ENCODE assay signal across 9 cellular contexts in genomic region chr1:32989160-32989894, GRCh38. TPM values are rescaled to one million over a fixed set of nuclear protein-coding genes. Genes with fewer than 3 reads are reported as not detected.
DNase-seq lines count a peak whose midpoint lies in the region; ATAC-seq and TF ChIP-seq lines count a peak whose summit lies in the region.
"Had no signal": no experiment of that assay in that cellular context is flagged by ENCODE, and none has a peak within 500 bp of the region (broad histone marks: within the 10 kb centered on the region; RNA-seq: fewer than 3 reads in every experiment).

No MANE protein-coding gene starts in this region.

- H3K27me3 ChIP-seq in AG04450 (ENCODE audit: control insufficient read depth, insufficient read depth, low read length): no peaks in the 10 kb centered on the region

- H3K4me1 Mint-ChIP-seq in activated CD8-positive, alpha-beta T cell treated with anti-CD3 and anti-CD28 coated beads, Interleukin-2, amount 10 ng/mL, durations not matched to agents 7 days and 5 days (ENCODE audit: low read depth): peaks cover 72% of the 10 kb centered on the region
- H3K4me1 Mint-ChIP-seq in WTC11: peaks cover 30% of the 10 kb centered on the region

- H3K9me3 Mint-ChIP-seq in activated CD8-positive, alpha-beta T cell treated with anti-CD3 and anti-CD28 coated beads, Interleukin-2, amount 10 ng/mL, durations not matched to agents 7 days and 5 days (ENCODE audit: insufficient read depth): no peaks in the 10 kb centered on the region
- H3K9me3 Mint-ChIP-seq in WTC11: no peaks in the 10 kb centered on the region
- H3K9me3 Mint-ChIP-seq: central memory CD8-positive, alpha-beta T cell had no signal

- DNase-seq in AG04450 (ENCODE audit: low read depth, low spot score): peak; percentile 86
- peak in 51 of 76 experiments; percentile 8 to 65 (median 33) for DNase-seq in HUDEP-2 (lab: John Stamatoyannopoulos, UW; ENCODE audit: unreplicated experiment in 76 of 76)
- peak; percentile 63 for DNase-seq in activated CD8-positive, alpha-beta T cell treated with anti-CD3 and anti-CD28 coated beads, Interleukin-2, amount 10 ng/mL, durations not matched to agents 7 days and 5 days
- peak; percentile 51 for DNase-seq in globus pallidus (ENCODE audit: low spot score)
- DNase-seq in skeletal muscle cell (ENCODE audit: low read depth): peak; percentile 94
- DNase-seq in WTC11 (ENCODE audit: low spot score): no peak
- no peak for DNase-seq in NCI-H526 treated with DMSO at 0.1 percent for 48 hours (lab: John Stamatoyannopoulos, UW)

- H3K9me3 ChIP-seq in AG04450 (ENCODE audit: control insufficient read depth, insufficient read depth, low read length): no peaks in the 10 kb centered on the region

- H3K4me3 ChIP-seq in AG04450 (ENCODE audit: low read depth, low read length) (peak overlapping the region; percentile 25; the same call in 1 of the 2 replicates), skeletal muscle cell (ENCODE audit: low read depth, low read length) (no peak overlapping the region)

- POLR2A ChIA-PET in AG04450 (lab: Yijun Ruan, JAX): interaction anchor here (0.7 to 1.5 kb wide), 3 partner anchors 18 to 26 kb away, joined by 3 to 6 read pairs (median 5); no protein-coding TSS in a partner anchor
- POLR2A ChIA-PET in activated CD8-positive, alpha-beta T cell treated with anti-CD3 and anti-CD28 coated beads, Interleukin-2, amount 10 ng/mL, durations not matched to agents 7 days and 5 days (lab: Charles Lee): interaction anchor here (0.8 to 0.9 kb wide), 2 partner anchors 9 to 25 kb away, joined by 3 to 5 read pairs; no protein-coding TSS in a partner anchor
- POLR2A ChIA-PET in WTC11 (lab: Charles Lee): interaction anchor here (0.5 kb wide), 1 partner anchor 16 kb away, joined by 6 read pairs; no protein-coding TSS in a partner anchor

- H3K27ac Mint-ChIP-seq in activated CD8-positive, alpha-beta T cell treated with anti-CD3 and anti-CD28 coated beads, Interleukin-2, amount 10 ng/mL, durations not matched to agents 7 days and 5 days: peak overlapping the region; percentile 27
- no peak overlapping the region; the same call in 1 of the 2 replicates for H3K27ac Mint-ChIP-seq in WTC11

- peaks cover 2% of the 10 kb centered on the region for H3K36me3 Mint-ChIP-seq in activated CD8-positive, alpha-beta T cell treated with anti-CD3 and anti-CD28 coated beads, Interleukin-2, amount 10 ng/mL, durations not matched to agents 7 days and 5 days (ENCODE audit: low read depth)
- no peaks in the 10 kb centered on the region for H3K36me3 Mint-ChIP-seq in WTC11

- TF ChIP-seq CTCF in AG04450 (IDR thresholded peaks at IDR 0.05; ENCODE audit: low read depth, low read length) (no peak), WTC11 (IDR thresholded peaks at IDR 0.05) (no peak)

- CTCF ChIA-PET in AG04450 (lab: Charles Lee): interaction anchor here (0.7 to 0.8 kb wide), 2 partner anchors 18 to 66 kb away, joined by 3 read pairs; no protein-coding TSS in a partner anchor
- CTCF ChIA-PET in activated CD8-positive, alpha-beta T cell treated with anti-CD3 and anti-CD28 coated beads, Interleukin-2, amount 10 ng/mL, durations not matched to agents 7 days and 5 days (lab: Charles Lee): interaction anchor here (1.0 to 1.7 kb wide), 2 partner anchors 25 to 55 kb away, joined by 3 read pairs; partner anchors contain the start of gene RNF19B
- CTCF ChIA-PET in WTC11 (lab: Charles Lee): interaction anchor here (0.7 to 1.4 kb wide), 2 partner anchors 56 to 97 kb away, joined by 3 to 5 read pairs; no protein-coding TSS in a partner anchor

- peak overlapping the region; percentile 5 for H3K4me3 Mint-ChIP-seq in activated CD8-positive, alpha-beta T cell treated with anti-CD3 and anti-CD28 coated beads, Interleukin-2, amount 10 ng/mL, durations not matched to agents 7 days and 5 days
- H3K4me3 Mint-ChIP-seq in WTC11: no peak overlapping the region
- H3K4me3 Mint-ChIP-seq: central memory CD8-positive, alpha-beta T cell had no signal

- peak overlapping the region; percentile 98 for H3K27ac ChIP-seq in AG04450 (ENCODE audit: low read depth, low read length)

- no peaks in the 10 kb centered on the region for H3K27me3 Mint-ChIP-seq in activated CD8-positive, alpha-beta T cell treated with anti-CD3 and anti-CD28 coated beads, Interleukin-2, amount 10 ng/mL, durations not matched to agents 7 days and 5 days (ENCODE audit: low read depth)
- H3K27me3 Mint-ChIP-seq in WTC11 (ENCODE audit: low read depth): no peaks in the 10 kb centered on the region; the same call in none of the 2 replicates
- H3K27me3 Mint-ChIP-seq: central memory CD8-positive, alpha-beta T cell had no signal

- ATAC-seq in activated CD8-positive, alpha-beta T cell treated with anti-CD3 and anti-CD28 coated beads, Interleukin-2, amount 10 ng/mL, durations not matched to agents 7 days and 5 days: peak; percentile 50
- no peak for ATAC-seq in WTC11
- no peak for ATAC-seq in HG03342 (IDR thresholded peaks at IDR 0.05; ENCODE audit: unreplicated experiment)

TF ChIP-seq in WTC11, 78 proteins besides CTCF, POLR2A, EP300 and RAD21 (continues in another document):
- TF ChIP-seq ATF1 (CRISPR knock-in tag; IDR thresholded peaks at IDR 0.05) (no peak), NR2C2 (CRISPR knock-in tag; IDR thresholded peaks at IDR 0.05) (no peak), ZSCAN18 (CRISPR knock-in tag; IDR thresholded peaks at IDR 0.05) (no peak), FOXP1 (CRISPR knock-in tag; IDR thresholded peaks at IDR 0.05; ENCODE audit: borderline replicate concordance) (no peak), NFYB (CRISPR knock-in tag; conservative IDR thresholded peaks at IDR 0.05; ENCODE audit: low read depth) (no peak), NFATC4 (CRISPR knock-in tag; IDR thresholded peaks at IDR 0.05) (no peak), NFE2L1 (CRISPR knock-in tag; IDR thresholded peaks at IDR 0.05) (no peak), ZNF423 (CRISPR knock-in tag; IDR thresholded peaks at IDR 0.05) (no peak)
- TF ChIP-seq, protein P1, sequence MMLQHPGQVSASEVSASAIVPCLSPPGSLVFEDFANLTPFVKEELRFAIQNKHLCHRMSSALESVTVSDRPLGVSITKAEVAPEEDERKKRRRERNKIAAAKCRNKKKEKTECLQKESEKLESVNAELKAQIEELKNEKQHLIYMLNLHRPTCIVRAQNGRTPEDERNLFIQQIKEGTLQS (CRISPR knock-in tag; conservative IDR thresholded peaks at IDR 0.05): no peak
- TF ChIP-seq, protein P2, sequence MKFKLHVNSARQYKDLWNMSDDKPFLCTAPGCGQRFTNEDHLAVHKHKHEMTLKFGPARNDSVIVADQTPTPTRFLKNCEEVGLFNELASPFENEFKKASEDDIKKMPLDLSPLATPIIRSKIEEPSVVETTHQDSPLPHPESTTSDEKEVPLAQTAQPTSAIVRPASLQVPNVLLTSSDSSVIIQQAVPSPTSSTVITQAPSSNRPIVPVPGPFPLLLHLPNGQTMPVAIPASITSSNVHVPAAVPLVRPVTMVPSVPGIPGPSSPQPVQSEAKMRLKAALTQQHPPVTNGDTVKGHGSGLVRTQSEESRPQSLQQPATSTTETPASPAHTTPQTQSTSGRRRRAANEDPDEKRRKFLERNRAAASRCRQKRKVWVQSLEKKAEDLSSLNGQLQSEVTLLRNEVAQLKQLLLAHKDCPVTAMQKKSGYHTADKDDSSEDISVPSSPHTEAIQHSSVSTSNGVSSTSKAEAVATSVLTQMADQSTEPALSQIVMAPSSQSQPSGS (CRISPR knock-in tag; IDR thresholded peaks at IDR 0.05; ENCODE audit: borderline replicate concordance, low read depth): no peak
- TF ChIP-seq, protein P3, sequence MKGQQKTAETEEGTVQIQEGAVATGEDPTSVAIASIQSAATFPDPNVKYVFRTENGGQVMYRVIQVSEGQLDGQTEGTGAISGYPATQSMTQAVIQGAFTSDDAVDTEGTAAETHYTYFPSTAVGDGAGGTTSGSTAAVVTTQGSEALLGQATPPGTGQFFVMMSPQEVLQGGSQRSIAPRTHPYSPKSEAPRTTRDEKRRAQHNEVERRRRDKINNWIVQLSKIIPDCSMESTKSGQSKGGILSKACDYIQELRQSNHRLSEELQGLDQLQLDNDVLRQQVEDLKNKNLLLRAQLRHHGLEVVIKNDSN (CRISPR knock-in tag; IDR thresholded peaks at IDR 0.05): no peak

RNA-seq across cellular contexts. Expression of gene RNF19B, which starts 24.7 kb away (rescaled TPM):
- 8.5 and 10.1 TPM in 2 replicates for polyA plus RNA-seq in AG04450 (2011; rRNA removed)
- polyA minus RNA-seq in AG04450 (2011; rRNA and poly(A)+ RNA removed): 18.0 and 19.5 TPM in 2 replicates
- total RNA-seq in activated CD8-positive, alpha-beta T cell treated with anti-CD3 and anti-CD28 coated beads, Interleukin-2, amount 10 ng/mL, durations not matched to agents 7 days and 5 days: 10 to 100 TPM; 14.0 to 15.8 TPM
- total RNA-seq in WTC11 (2021): 14.8 to 21.9 TPM (median 15.4 TPM) in 3 replicates

RNA-seq across cellular contexts. Expression of gene AK2, which starts 47.4 kb away (rescaled TPM):
- polyA plus RNA-seq in AG04450 (2011; rRNA removed): 129 TPM in 2 replicates
- 59.6 and 66.6 TPM in 2 replicates for polyA minus RNA-seq in AG04450 (2011; rRNA and poly(A)+ RNA removed)
- 100 to 1,000 TPM; 206 to 215 TPM for total RNA-seq in activated CD8-positive, alpha-beta T cell treated with anti-CD3 and anti-CD28 coated beads, Interleukin-2, amount 10 ng/mL, durations not matched to agents 7 days and 5 days
- total RNA-seq in WTC11 (2021): 124 to 132 TPM (median 130 TPM) in 3 replicates

Comparison
In these comparisons a context has a peak if more than half of its experiments do, and no peak if none do; other contexts are left out.
1. DNase-seq: peak in AG04450 (single experiment), HUDEP-2 (51 of 76), activated CD8-positive, alpha-beta T cell treated with anti-CD3 and anti-CD28 coated beads, Interleukin-2, amount 10 ng/mL, durations not matched to agents 7 days and 5 days (single experiment), globus pallidus (single experiment) and skeletal muscle cell (single experiment); none in WTC11 (single experiment) and NCI-H526 treated with DMSO at 0.1 percent for 48 hours (single experiment).